In genomic region chr15:75713338-75713895, GRCh38 we compare ENCODE assay signal across 1 cellular context.
TF ChIP-seq lines count a peak whose summit lies in the region.

No MANE protein-coding gene starts in this region.

TF ChIP-seq in HEK293, 187 proteins besides CTCF, POLR2A, EP300 and RAD21 (continued from another document):
- no peak; the same call in 1 of the 2 replicates for TF ChIP-seq PRDM1 (tag by site-specific recombination; IDR thresholded peaks at IDR 0.05)
- no peak for TF ChIP-seq ZBTB20 (tag by site-specific recombination; IDR thresholded peaks at IDR 0.05)
- TF ChIP-seq ZNF214 (tag by site-specific recombination; IDR thresholded peaks at IDR 0.05; ENCODE audit: borderline replicate concordance), result no peak
- TF ChIP-seq ZNF398 (tag by site-specific recombination; IDR thresholded peaks at IDR 0.05), result no peak
- no peak for TF ChIP-seq GLIS1 (tag by site-specific recombination; IDR thresholded peaks at IDR 0.05)
- no peak for TF ChIP-seq ZNF354C (tag by site-specific recombination; IDR thresholded peaks at IDR 0.05; ENCODE audit: borderline replicate concordance, low read depth)
- TF ChIP-seq ZNF677 (tag by site-specific recombination; IDR thresholded peaks at IDR 0.05), result no peak
- TF ChIP-seq OSR2 (tag by site-specific recombination; IDR thresholded peaks at IDR 0.05), result 0 out of 2 replicates have a peak, but pooled peaks have one; percentile 30
- no peak for TF ChIP-seq KLF16 (tag by site-specific recombination; IDR thresholded peaks at IDR 0.05)
- TF ChIP-seq ZNF19 (tag by site-specific recombination; IDR thresholded peaks at IDR 0.05; ENCODE audit: low read depth), result no peak
- TF ChIP-seq ZNF223 (tag by site-specific recombination; IDR thresholded peaks at IDR 0.05), result no peak
